8 cellular contexts compared by ENCODE assay signal in the genomic region with DNA sequence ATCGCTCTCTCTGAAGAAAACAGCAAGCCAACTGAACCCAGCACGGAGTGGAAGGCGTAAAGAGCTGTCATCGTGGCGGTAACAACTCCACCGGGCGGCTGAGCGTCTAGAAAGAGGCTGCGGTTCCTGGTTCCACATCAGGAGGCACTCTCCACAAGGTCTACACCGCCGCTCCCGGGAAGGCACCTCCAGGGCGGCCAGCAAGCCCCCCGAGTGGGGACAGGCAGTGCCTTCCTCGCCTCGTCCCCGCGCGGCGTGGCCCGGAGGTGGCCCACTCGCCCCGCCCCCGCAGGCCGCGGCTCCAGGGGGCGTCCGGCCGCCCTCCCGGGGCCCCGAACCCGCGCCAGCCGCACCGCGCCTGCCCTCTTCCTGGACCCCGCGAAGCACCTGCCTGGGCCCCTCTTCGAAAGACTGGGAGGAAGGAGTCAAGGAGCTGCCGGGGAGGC. TPM values are rescaled to one million over a fixed set of nuclear protein-coding genes. Genes with fewer than 3 reads are reported as not detected.
DNase-seq lines count a peak whose midpoint lies in the region; ATAC-seq lines count a peak whose summit lies in the region.

No MANE protein-coding gene starts in this region.

- DNase-seq in AG08396 (ENCODE audit: low spot score) (peak; percentile 49), RKO (ENCODE audit: low spot score) (peak; percentile 42), hepatic stellate cell (ENCODE audit: low spot score) (peak; percentile 35), sciatic nerve (ENCODE audit: low spot score) (peak; percentile 75), mesenteric fat pad (ENCODE audit: low spot score) (no peak)
- peak; percentile 60 for DNase-seq in activated naive CD8-positive, alpha-beta T cell treated with anti-CD3 and anti-CD28 coated beads for 36 hours

- ATAC-seq in GM18861 (IDR thresholded peaks at IDR 0.05; ENCODE audit: unreplicated experiment) (peak; percentile 28), HG03095 (IDR thresholded peaks at IDR 0.05; ENCODE audit: unreplicated experiment) (peak; percentile 37), sciatic nerve (peak; percentile 40)

- intact Hi-C loops in sciatic nerve (cut with DNase I), result no loop called here

- peak overlapping the region; percentile 82 for H3K4me3 Mint-ChIP-seq in activated naive CD8-positive, alpha-beta T cell treated with anti-CD3 and anti-CD28 coated beads for 36 hours

- H3K9me3 Mint-ChIP-seq in activated naive CD8-positive, alpha-beta T cell treated with anti-CD3 and anti-CD28 coated beads for 36 hours, result no peaks in the 10 kb centered on the region

- H3K4me1 Mint-ChIP-seq in activated naive CD8-positive, alpha-beta T cell treated with anti-CD3 and anti-CD28 coated beads for 36 hours, result peaks cover 20% of the 10 kb centered on the region

- H3K36me3 Mint-ChIP-seq in activated naive CD8-positive, alpha-beta T cell treated with anti-CD3 and anti-CD28 coated beads for 36 hours, result peaks cover 3% of the 10 kb centered on the region

- no peaks in the 10 kb centered on the region for H3K27me3 Mint-ChIP-seq in activated naive CD8-positive, alpha-beta T cell treated with anti-CD3 and anti-CD28 coated beads for 36 hours

- H3K27ac Mint-ChIP-seq in activated naive CD8-positive, alpha-beta T cell treated with anti-CD3 and anti-CD28 coated beads for 36 hours, result peak overlapping the region; percentile 91

RNA-seq across cellular contexts. Expression of a gene that starts 0.7 kb away (rescaled TPM):
- total RNA-seq in activated naive CD8-positive, alpha-beta T cell treated with anti-CD3 and anti-CD28 coated beads for 36 hours, result 10 to 100 TPM; 16.2 to 17.4 TPM
- total RNA-seq in sciatic nerve (18.2 TPM), mesenteric fat pad (13.8 TPM)
